Comparison of ENCODE assay signal across 8 cellular contexts in genomic region chr3:45689787-45690145, GRCh38. TPM values are rescaled to one million over a fixed set of nuclear protein-coding genes. Genes with fewer than 3 reads are reported as not detected.
A peak's percentile ranks its signal among the peaks of the same experiment; 100 is the strongest.
DNase-seq lines count a peak whose midpoint lies in the region; ATAC-seq lines count a peak whose summit lies in the region.

No MANE protein-coding gene starts in this region.

- H3K27me3 ChIP-seq in stomach smooth muscle (ENCODE audit: control insufficient read depth in 1 of 2, insufficient read depth in 2 of 2, low read length in 2 of 2) = no peaks in the 10 kb centered on the region

- peaks cover 60 to 65% of the 10 kb centered on the region in 2 donors for H3K4me1 Mint-ChIP-seq in immature natural killer cell

- H3K4me3 Mint-ChIP-seq in immature natural killer cell = peak overlapping the region; percentile 81 to 92 (median 86)

- H3K36me3 Mint-ChIP-seq in activated naive CD4-positive, alpha-beta T cell treated with anti-CD3 and anti-CD28 coated beads, Interleukin-2, amount 50 U/mL, for 72 hours = peaks cover 38 to 41% of the 10 kb centered on the region in 2 donors
- H3K36me3 Mint-ChIP-seq in immature natural killer cell = peaks cover 9 to 14% (median 11%) of the 10 kb centered on the region in 3 donors

- peak overlapping the region; percentile 84 for H3K27ac ChIP-seq in stomach smooth muscle (ENCODE audit: low read length)

- H3K9me3 Mint-ChIP-seq in activated naive CD4-positive, alpha-beta T cell treated with anti-CD3 and anti-CD28 coated beads, Interleukin-2, amount 50 U/mL, for 72 hours = no peaks in the 10 kb centered on the region
- peaks cover 0 to 5% (median 2%) of the 10 kb centered on the region in 6 donors for H3K9me3 Mint-ChIP-seq in immature natural killer cell

- H3K27me3 Mint-ChIP-seq in immature natural killer cell (ENCODE audit: low read depth in 3 of 3) = peaks cover 14 to 24% (median 22%) of the 10 kb centered on the region in 3 donors

- peak overlapping the region; percentile 85 to 91 for H3K4me3 ChIP-seq in stomach smooth muscle (ENCODE audit: low read length in 2 of 2)

- H3K9me3 ChIP-seq in stomach smooth muscle (ENCODE audit: control insufficient read depth in 2 of 2, low read length in 2 of 2) = no peaks in the 10 kb centered on the region

- H3K4me1 ChIP-seq in stomach smooth muscle (ENCODE audit: control insufficient read depth, insufficient read depth, low read length) = peaks cover 24% of the 10 kb centered on the region

- DNase-seq in NCI-H2171 treated with DMSO at 0.1 percent for 48 hours (lab: John Stamatoyannopoulos, UW) (peak; percentile 8), NCI-H2171 (lab: John Stamatoyannopoulos, UW) (no peak), immature natural killer cell (peak in 1 of 3 donors; percentile 35)
- DNase-seq in activated naive CD4-positive, alpha-beta T cell treated with anti-CD3 and anti-CD28 coated beads, Interleukin-2, amount 50 U/mL, for 72 hours (ENCODE audit: low spot score in 2 of 2) = no peak

- peak overlapping the region; percentile 98 to 100 for H3K27ac Mint-ChIP-seq in activated naive CD4-positive, alpha-beta T cell treated with anti-CD3 and anti-CD28 coated beads, Interleukin-2, amount 50 U/mL, for 72 hours
- peak overlapping the region; percentile 93 to 99 (median 96) for H3K27ac Mint-ChIP-seq in immature natural killer cell

- ATAC-seq in activated naive CD4-positive, alpha-beta T cell treated with anti-CD3 and anti-CD28 coated beads, Interleukin-2, amount 50 U/mL, for 72 hours = no peak
- ATAC-seq in GM19455 (IDR thresholded peaks at IDR 0.05; ENCODE audit: unreplicated experiment) (no peak), GM18870 (IDR thresholded peaks at IDR 0.05; ENCODE audit: unreplicated experiment) (no peak), GM18511 (IDR thresholded peaks at IDR 0.05; ENCODE audit: unreplicated experiment) (no peak)

- H3K9ac ChIP-seq in stomach smooth muscle (ENCODE audit: low read length in 2 of 2) = peak overlapping the region; percentile 77 to 93

- no peaks in the 10 kb centered on the region for H3K36me3 ChIP-seq in stomach smooth muscle (ENCODE audit: control insufficient read depth in 2 of 2, insufficient read depth in 2 of 2, low read length in 2 of 2)

RNA-seq across cellular contexts. Expression of gene SACM1L, which starts 0.6 kb away (rescaled TPM):
- 10 to 100 TPM; 61.8 to 99.2 TPM for total RNA-seq in activated naive CD4-positive, alpha-beta T cell treated with anti-CD3 and anti-CD28 coated beads, Interleukin-2, amount 50 U/mL, for 72 hours
- polyA plus RNA-seq in immature natural killer cell = 10 to 100 TPM; 29.8 to 67.9 (median 33.8) TPM
